ENCODE assay signal across 8 cellular contexts in genomic region chr21:37074546-37074945, GRCh38. TPM values are rescaled to one million over a fixed set of nuclear protein-coding genes. Genes with fewer than 3 reads are reported as not detected.
DNase-seq lines count a peak whose midpoint lies in the region; ATAC-seq and TF ChIP-seq lines count a peak whose summit lies in the region.

No MANE protein-coding gene starts in this region.

- ATAC-seq in HG03196 (IDR thresholded peaks at IDR 0.05; ENCODE audit: unreplicated experiment) (no peak), GM21737 (IDR thresholded peaks at IDR 0.05; ENCODE audit: unreplicated experiment) (no peak)

- TF ChIP-seq CTCF in fibroblast of pulmonary artery (IDR thresholded peaks at IDR 0.05; ENCODE audit: low read length, missing control alignments) = no peak

- H3K27me3 ChIP-seq in SJCRH30 (no peaks in the 10 kb centered on the region), skeletal muscle tissue (ENCODE audit: control insufficient read depth in 3 of 3, insufficient read depth in 3 of 3, low read length in 3 of 3) (no peaks in the 10 kb centered on the region)

- DNase-seq in NCI-H1105 (lab: John Stamatoyannopoulos, UW) = peak; percentile 7
- no peak for DNase-seq in NCI-H1105 treated with DMSO at 0.1 percent for 48 hours (lab: John Stamatoyannopoulos, UW)
- no peak for DNase-seq in SJCRH30
- DNase-seq in fibroblast of pulmonary artery (ENCODE audit: low read depth) = no peak
- DNase-seq in SK-N-DZ (ENCODE audit: low spot score) = no peak

- H3K9ac ChIP-seq in skeletal muscle tissue (ENCODE audit: low read depth in 1 of 3, low read length in 3 of 3) = peak overlapping the region; percentile 86 to 95 (median 94)

- H3K4me1 ChIP-seq in SJCRH30 = no peaks in the 10 kb centered on the region
- H3K4me1 ChIP-seq in skeletal muscle tissue (ENCODE audit: control insufficient read depth in 3 of 3, insufficient read depth in 3 of 3, low read length in 3 of 3) = peaks cover 14 to 31% (median 18%) of the 10 kb centered on the region in 3 donors

- H3K36me3 ChIP-seq in SJCRH30 (no peaks in the 10 kb centered on the region), skeletal muscle tissue (ENCODE audit: control insufficient read depth in 3 of 3, insufficient read depth in 3 of 3, low read length in 3 of 3) (peaks cover 0 to 11% (median 2%) of the 10 kb centered on the region in 3 donors)

- H3K4me3 ChIP-seq in SJCRH30 (peak overlapping the region; percentile 88), fibroblast of pulmonary artery (replicated peaks; ENCODE audit: low read depth, low read length) (peak overlapping the region; percentile 67), skeletal muscle tissue (ENCODE audit: low read length in 3 of 3) (peak overlapping the region; percentile 92 to 99 (median 97))

- no peak overlapping the region; the same call in 1 of the 2 replicates for H3K27ac ChIP-seq in SJCRH30
- H3K27ac ChIP-seq in skeletal muscle tissue (ENCODE audit: low read depth, low read length) = peak overlapping the region; percentile 97

- peaks cover 3% of the 10 kb centered on the region; the same call in 1 of the 2 replicates for H3K9me3 ChIP-seq in SJCRH30 (replicated peaks)
- no peaks in the 10 kb centered on the region for H3K9me3 ChIP-seq in skeletal muscle tissue (ENCODE audit: control insufficient read depth in 3 of 3, low read length in 3 of 3)

RNA-seq across cellular contexts. Expression of gene TTC3, which starts 1.5 kb away (rescaled TPM):
- total RNA-seq in SJCRH30 (2014; rRNA removed; shearing (Covaris generic)) = 140 and 144 TPM in 2 replicates
- total RNA-seq in skeletal muscle tissue = 262 TPM
- polyA plus RNA-seq in SK-N-DZ (2014; cell fraction: cytosol; rRNA removed) = 120 and 135 TPM in 2 replicates
- 144 and 164 TPM in 2 replicates for polyA plus RNA-seq in SK-N-DZ (2014; cell fraction: nucleus; rRNA removed)

RNA-seq across cellular contexts. Expression of gene PIGP, which starts 1.7 kb away (rescaled TPM):
- 23.8 and 25.7 TPM in 2 replicates for total RNA-seq in SJCRH30 (2014; rRNA removed; shearing (Covaris generic))
- total RNA-seq in skeletal muscle tissue = 11.5 TPM
- polyA plus RNA-seq in SK-N-DZ (2014; cell fraction: cytosol; rRNA removed) = 11.0 and 25.5 TPM in 2 replicates
- polyA plus RNA-seq in SK-N-DZ (2014; cell fraction: nucleus; rRNA removed) = 14.6 and 23.6 TPM in 2 replicates
